13 cellular contexts compared by ENCODE assay signal in the genomic region with DNA sequence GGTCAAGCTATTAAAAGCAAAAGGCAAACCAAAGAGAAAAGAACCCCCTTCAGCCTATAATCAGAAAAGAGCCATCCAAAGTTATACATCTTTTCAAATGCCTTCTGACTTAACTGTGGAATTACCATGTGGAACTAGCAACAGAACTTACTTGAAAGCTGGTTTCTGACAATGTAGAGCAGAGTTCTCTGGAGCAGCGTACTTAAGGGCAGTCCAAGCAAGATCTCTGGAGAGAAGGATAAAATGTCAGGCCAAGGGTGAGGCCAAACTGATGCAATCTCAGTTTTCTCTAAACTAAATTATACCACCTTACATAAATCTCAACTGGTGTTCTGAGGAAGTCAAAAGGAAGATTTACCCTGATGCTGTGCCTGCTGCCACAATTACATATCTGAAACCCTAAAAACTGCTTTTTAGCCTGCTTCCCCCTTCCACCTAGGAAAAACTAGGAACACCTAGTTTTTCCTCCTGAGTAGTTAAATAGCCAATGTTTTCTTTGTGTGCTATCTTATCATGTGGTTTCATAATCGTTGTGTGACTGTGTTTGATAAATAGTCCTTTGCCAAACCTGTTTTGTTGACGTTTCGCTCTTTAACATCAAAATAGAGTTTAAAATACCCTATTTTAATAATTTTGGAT. TPM values are rescaled to one million over a fixed set of nuclear protein-coding genes. Genes with fewer than 3 reads are reported as not detected.
DNase-seq lines count a peak whose midpoint lies in the region; ATAC-seq, FAIRE-seq and TF ChIP-seq lines count a peak whose summit lies in the region.
"Had no signal": no experiment of that assay in that cellular context is flagged by ENCODE, and none has a peak within 500 bp of the region (broad histone marks: within the 10 kb centered on the region; RNA-seq: fewer than 3 reads in every experiment).

No MANE protein-coding gene starts in this region.

- peaks cover 30% of the 10 kb centered on the region for H3K36me3 ChIP-seq in Karpas-422 (ENCODE audit: insufficient read depth, low read length)
- H3K36me3 ChIP-seq in gastrocnemius medialis: no peaks in the 10 kb centered on the region

- H3K27me3 Mint-ChIP-seq in activated CD4-positive, alpha-beta memory T cell treated with anti-CD3 and anti-CD28 coated beads, Interleukin-2, amount 10 ng/mL, durations not matched to agents 7 days and 5 days: no peaks in the 10 kb centered on the region

- peaks cover 65% of the 10 kb centered on the region for H3K4me1 ChIP-seq in Karpas-422 (ENCODE audit: low read length)
- H3K4me1 ChIP-seq in gastrocnemius medialis: peaks cover 8 to 24% of the 10 kb centered on the region in 2 donors

- POLR2A ChIA-PET in activated CD4-positive, alpha-beta memory T cell treated with anti-CD3 and anti-CD28 coated beads, Interleukin-2, amount 10 ng/mL, durations not matched to agents 7 days and 5 days (lab: Charles Lee): interaction anchor here (2.7 kb wide), 1 partner anchor 28 kb away, joined by 8 read pairs; a partner anchor contains a TSS

- H3K27me3 ChIP-seq in Karpas-422 (ENCODE audit: low read length) (no peaks in the 10 kb centered on the region), gastrocnemius medialis (no peaks in the 10 kb centered on the region)

- no peak for TF ChIP-seq POLR2A in gastrocnemius medialis (IDR thresholded peaks at IDR 0.05)

- H3K9ac ChIP-seq in Karpas-422 (ENCODE audit: low read length): peak overlapping the region; percentile 9; the same call in 1 of the 2 replicates

- H3K36me3 Mint-ChIP-seq in activated CD4-positive, alpha-beta memory T cell treated with anti-CD3 and anti-CD28 coated beads, Interleukin-2, amount 10 ng/mL, durations not matched to agents 7 days and 5 days (ENCODE audit: low read depth): peaks cover 51% of the 10 kb centered on the region

- no peak overlapping the region for H2AFZ ChIP-seq in Karpas-422 (ENCODE audit: low read length)

- no peaks in the 10 kb centered on the region for H3K9me3 Mint-ChIP-seq in activated CD4-positive, alpha-beta memory T cell treated with anti-CD3 and anti-CD28 coated beads, Interleukin-2, amount 10 ng/mL, durations not matched to agents 7 days and 5 days
- H3K9me3 Mint-ChIP-seq: activated T-helper 2 cell treated with anti-CD3 and anti-CD28 coated beads, Interferon-gamma antibody, Interleukin-2, Interleukin-4, amounts not matched to agents 10 μg/mL and 5 μg/mL and 100 μg/mL, durations not matched to agents 14 hours and 24 hours and 36 hours; T-helper 2 cell treated with Interferon-gamma antibody and Interleukin-4, amounts not matched to agents 5 μg/mL and 100 μg/mL, for 36 hours had no signal

- peaks cover 36% of the 10 kb centered on the region for H3K4me1 Mint-ChIP-seq in activated CD4-positive, alpha-beta memory T cell treated with anti-CD3 and anti-CD28 coated beads, Interleukin-2, amount 10 ng/mL, durations not matched to agents 7 days and 5 days

- peaks cover 100% of the 10 kb centered on the region for H3K79me2 ChIP-seq in Karpas-422 (ENCODE audit: low read length)

- ATAC-seq in gastrocnemius medialis (peak in 1 of 2 donors; percentile 61), HG02938 (IDR thresholded peaks at IDR 0.05; ENCODE audit: unreplicated experiment) (no peak), GM19035 (IDR thresholded peaks at IDR 0.05; ENCODE audit: unreplicated experiment) (no peak)

- in situ Hi-C loops in gastrocnemius medialis (cut with MboI; ENCODE audit: low sequenced_read_pairs in 4 of 4): no loop called here

- DNase-seq in GM18507 (ENCODE audit: extremely low spot score, insufficient read length, low read depth) (no peak), Karpas-422 (no peak), fibroblast of peridontal ligament (ENCODE audit: extremely low read depth) (peak; percentile 72), gastrocnemius medialis (no peak), DMS 273 treated with DMSO at 0.1 percent for 48 hours (lab: John Stamatoyannopoulos, UW) (no peak)
- DNase-seq in activated CD4-positive, alpha-beta memory T cell treated with anti-CD3 and anti-CD28 coated beads, Interleukin-2, amount 10 ng/mL, durations not matched to agents 7 days and 5 days: no peak
- DNase-seq: KG1, NCI-H774, retina had no signal

- FAIRE-seq in GM18507 (lab: Jason Lieb, UNC): peak; percentile 68

- H3K27ac ChIP-seq in Karpas-422 (ENCODE audit: low read length) (peak overlapping the region; percentile 55), gastrocnemius medialis (peak overlapping the region; percentile 4 to 59 (median 30))

- no peak overlapping the region for H3K4me2 ChIP-seq in Karpas-422 (ENCODE audit: low read depth, low read length, poor library complexity, severe bottlenecking)

- TF ChIP-seq CTCF in gastrocnemius medialis (IDR thresholded peaks at IDR 0.05 in 4 of 5, conservative IDR thresholded peaks at IDR 0.05 in 1 of 5): no peak

- H3K9me3 ChIP-seq in Karpas-422 (ENCODE audit: low read length) (no peaks in the 10 kb centered on the region), gastrocnemius medialis (no peaks in the 10 kb centered on the region)

- H3K9me2 ChIP-seq in Karpas-422 (replicated peaks; ENCODE audit: insufficient read depth, low read length): no peaks in the 10 kb centered on the region

- no peak overlapping the region for H3K4me3 Mint-ChIP-seq in activated CD4-positive, alpha-beta memory T cell treated with anti-CD3 and anti-CD28 coated beads, Interleukin-2, amount 10 ng/mL, durations not matched to agents 7 days and 5 days
- H3K4me3 Mint-ChIP-seq: T-helper 2 cell treated with Interferon-gamma antibody and Interleukin-4, amounts not matched to agents 5 μg/mL and 100 μg/mL, for 36 hours had no signal

- no peak overlapping the region for H3K27ac Mint-ChIP-seq in activated CD4-positive, alpha-beta memory T cell treated with anti-CD3 and anti-CD28 coated beads, Interleukin-2, amount 10 ng/mL, durations not matched to agents 7 days and 5 days
- H3K27ac Mint-ChIP-seq: activated T-helper 2 cell treated with anti-CD3 and anti-CD28 coated beads, Interferon-gamma antibody, Interleukin-2, Interleukin-4, amounts not matched to agents 10 μg/mL and 5 μg/mL and 100 μg/mL, durations not matched to agents 14 hours and 24 hours and 36 hours; T-helper 2 cell treated with Interferon-gamma antibody and Interleukin-4, amounts not matched to agents 5 μg/mL and 100 μg/mL, for 36 hours had no signal

- H3K4me3 ChIP-seq in Karpas-422 (ENCODE audit: low read length): no peak overlapping the region
- H3K4me3 ChIP-seq in gastrocnemius medialis: no peak overlapping the region

- H4K20me1 ChIP-seq in Karpas-422 (ENCODE audit: insufficient read depth, low read depth, low read length): no peaks in the 10 kb centered on the region

- CTCF ChIA-PET in activated CD4-positive, alpha-beta memory T cell treated with anti-CD3 and anti-CD28 coated beads, Interleukin-2, amount 10 ng/mL, durations not matched to agents 7 days and 5 days (lab: Charles Lee): no interaction called here

- intact Hi-C loops in gastrocnemius medialis (cut with DNase I; ENCODE audit: low total_unique reads): no loop called here

RNA-seq across cellular contexts. Expression of a gene that starts 28.0 kb away (rescaled TPM):
- total RNA-seq in Karpas-422 (2014; rRNA removed; shearing (Covaris generic); ENCODE audit: low replicate concordance): 28.6 and 34.2 TPM in 2 replicates
- 1 to 10 TPM; 7.0 to 9.5 (median 9.2) TPM for total RNA-seq in gastrocnemius medialis
- total RNA-seq in activated CD4-positive, alpha-beta memory T cell treated with anti-CD3 and anti-CD28 coated beads, Interleukin-2, amount 10 ng/mL, durations not matched to agents 7 days and 5 days: 10 to 100 TPM; 45.2 to 49.9 TPM
